ENCODE assay signal across 9 cellular contexts in the genomic region with DNA sequence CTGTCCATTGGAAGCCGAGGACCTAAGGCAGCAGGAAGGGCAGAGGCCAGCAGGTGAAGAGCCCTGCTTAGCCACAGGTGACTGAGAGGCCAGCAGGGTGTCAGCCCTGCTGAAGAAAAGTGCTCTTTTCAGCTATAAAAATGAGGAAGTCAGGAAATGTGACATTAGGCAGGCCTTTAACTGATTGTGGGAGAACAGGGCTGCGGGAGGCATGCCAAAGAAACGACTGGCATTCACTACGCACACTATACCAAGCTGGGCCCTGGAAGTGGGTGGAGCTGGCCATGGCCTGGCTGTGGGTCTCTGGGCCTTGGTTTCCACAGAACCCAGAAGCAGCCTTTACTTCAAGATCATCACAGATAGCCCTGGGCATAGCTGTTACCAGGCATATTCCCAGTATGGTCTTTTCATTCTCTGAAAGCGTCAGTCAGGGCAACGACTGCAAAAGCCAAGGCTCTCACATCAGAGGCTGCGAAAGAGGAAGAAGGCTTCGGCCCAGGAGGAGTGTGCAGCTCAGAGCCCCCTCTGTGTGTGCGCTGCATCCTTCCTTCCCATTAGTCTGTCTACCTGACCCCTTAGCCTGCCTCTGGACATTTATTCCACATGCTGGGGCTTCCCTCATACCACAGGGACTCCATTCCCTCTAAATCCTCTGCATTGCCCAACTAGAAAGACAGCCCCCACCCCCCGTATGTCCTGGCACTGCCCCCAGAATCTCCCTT. TPM values are rescaled to one million over a fixed set of nuclear protein-coding genes. Genes with fewer than 3 reads are reported as not detected.
A peak's percentile ranks its signal among the peaks of the same experiment; 100 is the strongest.
DNase-seq lines count a peak whose midpoint lies in the region; ATAC-seq and TF ChIP-seq lines count a peak whose summit lies in the region.
"Had no signal": no experiment of that assay in that cellular context is flagged by ENCODE, and none has a peak within 500 bp of the region (broad histone marks: within the 10 kb centered on the region; RNA-seq: fewer than 3 reads in every experiment).

No MANE protein-coding gene starts in this region.

- H4K20me1 ChIP-seq in GM23338 (replicated peaks; ENCODE audit: insufficient read depth) = peaks cover 83% of the 10 kb centered on the region

- TF ChIP-seq CTCF in GM23338 (conservative IDR thresholded peaks at IDR 0.05; ENCODE audit: low read depth in 2 of 2) = no peak
- TF ChIP-seq CTCF in sigmoid colon (IDR thresholded peaks at IDR 0.05) = no peak

- no peak overlapping the region for H2AFZ ChIP-seq in GM23338

- H3K4me3 ChIP-seq in GM23338 = no peak overlapping the region
- no peak overlapping the region for H3K4me3 ChIP-seq in sigmoid colon

- H3K4me1 Mint-ChIP-seq in GM23338 = peaks cover 80% of the 10 kb centered on the region

- H3K27ac Mint-ChIP-seq in GM23338 = 0 out of 2 replicates have a peak overlapping the region, but pooled peaks have one; percentile 21

- WGBS in sigmoid colon, 2 donors = 42 to 50% methylated on average over 10 of the region's 10 CpGs

- H3K4me1 ChIP-seq in GM23338 (ENCODE audit: insufficient read depth) (peaks cover 36% of the 10 kb centered on the region), sigmoid colon (peaks cover 0 to 83% (median 56%) of the 10 kb centered on the region in 4 donors)

- intact Hi-C loops in sigmoid colon (cut with DNase I) = no loop called here

- H3K79me2 ChIP-seq in GM23338 (replicated peaks; ENCODE audit: insufficient read depth) = peaks cover 100% of the 10 kb centered on the region

- H3K4me3 Mint-ChIP-seq in GM23338 = no peak overlapping the region

- no peak for TF ChIP-seq POLR2A in sigmoid colon (IDR thresholded peaks at IDR 0.05)

- TF ChIP-seq EP300 in sigmoid colon (IDR thresholded peaks at IDR 0.05) = no peak

- H3K27me3 ChIP-seq in GM23338 (ENCODE audit: insufficient read depth) (no peaks in the 10 kb centered on the region), sigmoid colon (no peaks in the 10 kb centered on the region)

- no peaks in the 10 kb centered on the region for H3K9me3 ChIP-seq in sigmoid colon

- POLR2A ChIA-PET in HEK293T (lab: Yijun Ruan, JAX) = no interaction called here

- peaks cover 44% of the 10 kb centered on the region for H3K36me3 ChIP-seq in GM23338 (ENCODE audit: insufficient read depth)
- no peaks in the 10 kb centered on the region for H3K36me3 ChIP-seq in sigmoid colon

- H3K27ac ChIP-seq in GM23338 (ENCODE audit: low read depth) (0 out of 2 replicates have a peak overlapping the region, but pooled peaks have one; percentile 63), epithelial cell of prostate (peak overlapping the region; percentile 98), sigmoid colon (peak overlapping the region; percentile 53 to 86 (median 80))

- H3K27me3 Mint-ChIP-seq in GM23338 (ENCODE audit: insufficient read depth, low read depth, poor library complexity) = peaks cover 30% of the 10 kb centered on the region

- peaks cover 78% of the 10 kb centered on the region for H3K36me3 Mint-ChIP-seq in GM23338 (ENCODE audit: low read depth)

- CTCF ChIA-PET in HEK293T (lab: Yijun Ruan, JAX) = interaction anchor here (1.0 kb wide), 1 partner anchor 129 kb away, joined by 5 read pairs; no protein-coding TSS in a partner anchor

- H3K9me3 Mint-ChIP-seq in GM23338 = no peaks in the 10 kb centered on the region; the same call in 2 of the 3 replicates

- ATAC-seq in GM23338 = no peak
- no peak for ATAC-seq in GM19397 (IDR thresholded peaks at IDR 0.05; ENCODE audit: unreplicated experiment)

- no peaks in the 10 kb centered on the region for H3K9me2 ChIP-seq in GM23338 (ENCODE audit: insufficient read depth)

- DNase-seq in GM23338 (ENCODE audit: low spot score) (no peak), SKM-1 (lab: John Stamatoyannopoulos, UW; ENCODE audit: unreplicated experiment) (peak; percentile 28), epithelial cell of prostate (ENCODE audit: low read depth, low spot score) (no peak), sigmoid colon (peak; percentile 88), COR-L47 (lab: John Stamatoyannopoulos, UW) (no peak), epidermal melanocyte (ENCODE audit: insufficient read length, low spot score) (no peak), HEK293T (ENCODE audit: extremely low spot score) (no peak)
- DNase-seq: Karpas-422 had no signal

- H3F3A ChIP-seq in GM23338 (replicated peaks; ENCODE audit: low read depth) = peaks cover 10% of the 10 kb centered on the region; the same call in 1 of the 2 replicates

- H3K4me2 ChIP-seq in GM23338 = no peak overlapping the region

TF ChIP-seq in GM23338, 12 proteins besides CTCF, POLR2A, EP300 and RAD21 (continues in another document):
- TF ChIP-seq STAT1 (IDR thresholded peaks at IDR 0.05; ENCODE audit: unreplicated experiment) (no peak), POLR2AphosphoS5 (IDR thresholded peaks at IDR 0.05; ENCODE audit: low read depth) (no peak), EZH2 (IDR thresholded peaks at IDR 0.05; ENCODE audit: low read depth, unreplicated experiment) (no peak), ZNF331 (CRISPR knock-in tag; IDR thresholded peaks at IDR 0.05; ENCODE audit: low read depth) (no peak), NANOG (IDR thresholded peaks at IDR 0.05; ENCODE audit: borderline replicate concordance) (no peak), EZH2phosphoT487 (IDR thresholded peaks at IDR 0.05; ENCODE audit: unreplicated experiment) (no peak), JUNB (IDR thresholded peaks at IDR 0.05; ENCODE audit: unreplicated experiment) (no peak)

TF ChIP-seq in HEK293T, 16 proteins besides CTCF, POLR2A, EP300 and RAD21:
- TF ChIP-seq BHLHE40 (IDR thresholded peaks at IDR 0.05; ENCODE audit: borderline replicate concordance) (no peak), LEF1 (IDR thresholded peaks at IDR 0.05; ENCODE audit: borderline replicate concordance) (no peak), ELF4 (IDR thresholded peaks at IDR 0.05) (no peak), ARNT (IDR thresholded peaks at IDR 0.05) (no peak), TARDBP (IDR thresholded peaks at IDR 0.05) (no peak), NFRKB (IDR thresholded peaks at IDR 0.05) (no peak), FOXA1 (IDR thresholded peaks at IDR 0.05) (no peak), SP1 (IDR thresholded peaks at IDR 0.05) (no peak), CTBP1 (IDR thresholded peaks at IDR 0.05; ENCODE audit: borderline replicate concordance) (no peak), HDGF (IDR thresholded peaks at IDR 0.05; ENCODE audit: borderline replicate concordance) (no peak), FOXK2 (IDR thresholded peaks at IDR 0.05) (no peak)

RNA-seq across cellular contexts. Expression of a gene that starts 14.3 kb away (rescaled TPM):
- total RNA-seq in GM23338 (2014; rRNA removed; shearing (Covaris generic)) = 305 and 479 TPM in 2 replicates
- polyA plus RNA-seq in GM23338 (2016; fragmentation: Nextera tagmentation; extraction: Ambion mirVana) = 63.9 and 66.1 TPM in 2 replicates
- 10 to 100 TPM in 3 of 4 donors, 1 to 10 TPM in 1; 7.7 to 33.5 (median 15.3) TPM for total RNA-seq in sigmoid colon
- polyA plus RNA-seq in sigmoid colon = 10 to 100 TPM in 1 of 3 donors, 1 to 10 TPM in 2; 4.2 to 44.9 (median 8.8) TPM

Comparison
In these comparisons a context has a peak if more than half of its experiments do, and no peak if none do; other contexts are left out.
1. DNase-seq: peak in SKM-1 (single experiment) and sigmoid colon (single experiment); none in GM23338 (single experiment), epithelial cell of prostate (single experiment), COR-L47 (single experiment), epidermal melanocyte (single experiment) and HEK293T (single experiment).
2. Peak in every context shown above with its lines, with median percentiles within 50 percentile points of each other: H3K27ac ChIP-seq.